ENCODE assay signal across 36 cellular contexts in genomic region chr9:72092820-72093219, GRCh38. TPM values are rescaled to one million over a fixed set of nuclear protein-coding genes. Genes with fewer than 3 reads are reported as not detected.
"Had no signal": no experiment of that assay in that cellular context is flagged by ENCODE, and none has a peak within 500 bp of the region (broad histone marks: within the 10 kb centered on the region; RNA-seq: fewer than 3 reads in every experiment).

No MANE protein-coding gene starts in this region.

- ATAC-seq: activated T-cell treated with anti-CD3 and anti-CD28 coated beads, Interleukin-2, amount 50 U/mL, for 72 hours; activated T-helper 17 cell treated with anti-CD3 and anti-CD28 coated beads, Interleukin-2, amount 50 U/mL, for 72 hours had no signal

- H3K27me3 Mint-ChIP-seq: activated CD4-positive, alpha-beta memory T cell treated with anti-CD3 and anti-CD28 coated beads, Interleukin-2, amount 10 ng/mL, durations not matched to agents 7 days and 5 days; activated naive CD8-positive, alpha-beta T cell treated with anti-CD3 and anti-CD28 coated beads, Interleukin-2, amount 10 ng/mL, durations not matched to agents 7 days and 5 days; brain had no signal

- H3K9me3 Mint-ChIP-seq: activated CD4-positive, alpha-beta memory T cell treated with anti-CD3 and anti-CD28 coated beads, Interleukin-2, amount 10 ng/mL, durations not matched to agents 7 days and 5 days; activated naive CD4-positive, alpha-beta T cell treated with anti-CD3 and anti-CD28 coated beads, Interleukin-2, amount 50 U/mL, for 24 hours; activated naive CD8-positive, alpha-beta T cell treated with anti-CD3 and anti-CD28 coated beads, Interleukin-2, amount 10 ng/mL, durations not matched to agents 7 days and 5 days; activated T-helper 17 cell treated with anti-CD3 and anti-CD28 coated beads, Interleukin-2, amount 50 U/mL, for 72 hours had no signal

- H3K27ac ChIP-seq: ascending aorta, PC-9, WERI-Rb-1 had no signal

- H3K27me3 ChIP-seq: ascending aorta, MG63 had no signal

- H3K4me1 Mint-ChIP-seq: activated CD4-positive, alpha-beta memory T cell treated with anti-CD3 and anti-CD28 coated beads, Interleukin-2, amount 10 ng/mL, durations not matched to agents 7 days and 5 days; activated naive CD4-positive, alpha-beta T cell treated with anti-CD3 and anti-CD28 coated beads, Interleukin-2, amount 50 U/mL, for 24 hours; activated naive CD8-positive, alpha-beta T cell treated with anti-CD3 and anti-CD28 coated beads, Interleukin-2, amount 10 ng/mL, durations not matched to agents 7 days and 5 days; activated T-helper 17 cell treated with anti-CD3 and anti-CD28 coated beads, Interleukin-2, amount 50 U/mL, for 72 hours; brain had no signal

- H3K4me3 ChIP-seq: ascending aorta, MG63, PC-9 had no signal

- H3K36me3 ChIP-seq: ascending aorta, MG63, WERI-Rb-1 had no signal

- H3K27ac Mint-ChIP-seq: activated CD4-positive, alpha-beta memory T cell treated with anti-CD3 and anti-CD28 coated beads, Interleukin-2, amount 10 ng/mL, durations not matched to agents 7 days and 5 days; activated naive CD4-positive, alpha-beta T cell treated with anti-CD3 and anti-CD28 coated beads, Interleukin-2, amount 50 U/mL, for 24 hours; activated naive CD8-positive, alpha-beta T cell treated with anti-CD3 and anti-CD28 coated beads, Interleukin-2, amount 10 ng/mL, durations not matched to agents 7 days and 5 days; activated T-cell treated with anti-CD3 and anti-CD28 coated beads, Interleukin-2, amount 50 U/mL, for 72 hours; activated T-helper 17 cell treated with anti-CD3 and anti-CD28 coated beads, Interleukin-2, amount 50 U/mL, for 72 hours; brain had no signal

- H3K4me3 Mint-ChIP-seq: activated CD4-positive, alpha-beta memory T cell treated with anti-CD3 and anti-CD28 coated beads, Interleukin-2, amount 10 ng/mL, durations not matched to agents 7 days and 5 days; activated naive CD4-positive, alpha-beta T cell treated with anti-CD3 and anti-CD28 coated beads, Interleukin-2, amount 50 U/mL, for 24 hours; activated naive CD8-positive, alpha-beta T cell treated with anti-CD3 and anti-CD28 coated beads, Interleukin-2, amount 10 ng/mL, durations not matched to agents 7 days and 5 days; activated T-cell treated with anti-CD3 and anti-CD28 coated beads, Interleukin-2, amount 50 U/mL, for 72 hours; activated T-helper 17 cell treated with anti-CD3 and anti-CD28 coated beads, Interleukin-2, amount 50 U/mL, for 72 hours; brain had no signal

- H3K36me3 Mint-ChIP-seq: activated naive CD8-positive, alpha-beta T cell treated with anti-CD3 and anti-CD28 coated beads, Interleukin-2, amount 10 ng/mL, durations not matched to agents 7 days and 5 days; brain had no signal

- DNase-seq: activated CD4-positive, alpha-beta memory T cell treated with anti-CD3 and anti-CD28 coated beads, Interleukin-2, amount 10 ng/mL, durations not matched to agents 7 days and 5 days; activated CD4-positive, alpha-beta T cell treated with anti-CD3 and anti-CD28 coated beads for 1 hour; activated CD4-positive, alpha-beta T cell treated with anti-CD3 and anti-CD28 coated beads for 48 hours; activated CD4-positive, CD25-positive, alpha-beta regulatory T cell; activated effector memory CD4-positive, alpha-beta T cell treated with anti-CD3 and anti-CD28 coated beads, Interleukin-2, amount 50 U/mL, for 16 hours; activated naive CD4-positive, alpha-beta T cell treated with Interleukin-2 at 50 U/mL for 16 hours; activated naive CD8-positive, alpha-beta T cell treated with anti-CD3 and anti-CD28 coated beads, Interleukin-2, amount 10 ng/mL, durations not matched to agents 7 days and 5 days; activated T-cell treated with anti-CD3 and anti-CD28 coated beads, Interleukin-2, amount 50 U/mL, for 1 hour; activated T-cell treated with anti-CD3 and anti-CD28 coated beads, Interleukin-2, amount 50 U/mL, for 72 hours; amygdala; central memory CD4-positive, alpha-beta T cell; Karpas-422; KBM-7; MG63; NCI-H1048; NCI-H1105 treated with DMSO at 0.1 percent for 48 hours; NCI-H1436; NCI-H1694; NCI-H1930; NCI-H345; NCI-H524 treated with DMSO at 0.1 percent for 48 hours; PC-9; Right ventricle myocardium superior; SW 1271; T-helper 1 cell; T1000; WERI-Rb-1 had no signal

- H3K4me1 ChIP-seq: ascending aorta had no signal

- H3K9me3 ChIP-seq: ascending aorta, MG63 had no signal

RNA-seq across cellular contexts. Expression of gene C9orf57, which starts 32.4 kb away (rescaled TPM):
- total RNA-seq: activated CD4-positive, alpha-beta memory T cell treated with anti-CD3 and anti-CD28 coated beads, Interleukin-2, amount 10 ng/mL, durations not matched to agents 7 days and 5 days; activated CD8-positive, alpha-beta memory T cell treated with anti-CD3 and anti-CD28 coated beads for 36 hours; activated naive CD8-positive, alpha-beta T cell treated with anti-CD3 and anti-CD28 coated beads, Interleukin-2, amount 10 ng/mL, durations not matched to agents 7 days and 5 days; activated T-cell treated with anti-CD3 and anti-CD28 coated beads, Interleukin-2, amount 50 U/mL, for 72 hours; activated T-helper 17 cell treated with anti-CD3 and anti-CD28 coated beads, Interleukin-2, amount 50 U/mL, for 72 hours; ascending aorta; NCI-H460; OCI-LY7; PC-9; Right ventricle myocardium superior; T-helper 2 cell treated with Interferon-gamma antibody and Interleukin-4, amounts not matched to agents 100 ng/mL and 5 ng/mL, for 36 hours had no signal
- polyA plus RNA-seq: adipose tissue had no signal

RNA-seq across cellular contexts. Expression of gene GDA, which starts 56.4 kb away (rescaled TPM):
- total RNA-seq: activated CD4-positive, alpha-beta memory T cell treated with anti-CD3 and anti-CD28 coated beads, Interleukin-2, amount 10 ng/mL, durations not matched to agents 7 days and 5 days; activated CD8-positive, alpha-beta memory T cell treated with anti-CD3 and anti-CD28 coated beads for 36 hours; activated naive CD8-positive, alpha-beta T cell treated with anti-CD3 and anti-CD28 coated beads, Interleukin-2, amount 10 ng/mL, durations not matched to agents 7 days and 5 days; activated T-cell treated with anti-CD3 and anti-CD28 coated beads, Interleukin-2, amount 50 U/mL, for 72 hours; activated T-helper 17 cell treated with anti-CD3 and anti-CD28 coated beads, Interleukin-2, amount 50 U/mL, for 72 hours; ascending aorta; OCI-LY7; T-helper 2 cell treated with Interferon-gamma antibody and Interleukin-4, amounts not matched to agents 100 ng/mL and 5 ng/mL, for 36 hours had no signal
